ENCODE assay signal across 10 cellular contexts in the genomic region with DNA sequence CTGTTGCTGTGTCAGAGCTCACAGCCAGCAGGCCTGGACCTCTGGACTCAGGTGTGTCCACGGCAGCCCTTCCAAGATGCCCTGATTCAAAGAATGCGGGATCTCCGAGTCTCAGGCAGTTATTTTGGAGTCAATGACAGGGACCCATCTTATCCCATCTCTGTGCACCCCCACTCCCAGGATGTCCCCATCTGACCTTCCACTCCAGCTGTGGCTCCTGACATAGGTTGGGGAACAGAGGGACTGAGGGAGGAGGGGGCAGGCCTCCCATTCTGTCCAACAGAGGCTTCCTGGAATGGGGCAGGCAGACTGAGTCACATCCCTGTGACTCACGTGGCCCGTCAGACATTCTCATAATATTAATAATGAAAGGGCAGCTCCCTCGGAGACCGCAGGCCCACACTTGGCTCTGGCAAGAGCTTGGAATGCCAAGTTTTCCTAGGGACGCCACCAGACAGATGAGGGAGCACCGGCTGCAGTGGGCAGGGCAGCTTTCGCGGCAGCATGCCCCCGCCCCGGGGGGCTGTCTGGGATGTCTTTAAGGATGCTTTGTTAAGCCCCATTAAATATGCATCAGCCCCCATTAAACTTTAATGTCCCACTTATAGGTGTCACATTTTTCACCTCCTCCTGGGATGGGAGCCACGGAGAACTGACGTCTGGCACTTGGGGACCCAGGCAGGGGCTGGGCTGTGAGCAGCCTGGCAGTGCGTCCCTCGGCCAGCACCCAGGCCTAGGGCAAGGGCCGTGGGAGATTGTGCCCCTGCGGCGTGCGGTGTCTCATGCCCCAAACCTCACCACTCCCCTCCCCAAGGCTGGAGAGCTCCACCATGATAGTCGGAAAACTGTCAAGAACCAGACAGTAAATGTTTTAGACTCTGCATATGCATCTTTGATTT. TPM values are rescaled to one million over a fixed set of nuclear protein-coding genes. Genes with fewer than 3 reads are reported as not detected.
DNase-seq lines count a peak whose midpoint lies in the region; TF ChIP-seq lines count a peak whose summit lies in the region.
"Had no signal": no experiment of that assay in that cellular context is flagged by ENCODE, and none has a peak within 500 bp of the region (broad histone marks: within the 10 kb centered on the region; RNA-seq: fewer than 3 reads in every experiment).

No MANE protein-coding gene starts in this region.

- peaks cover 0 to 12% (median 11%) of the 10 kb centered on the region in 3 donors for H3K4me1 ChIP-seq in esophagus squamous epithelium

- 33 to 55% methylated on average over 4 to 17 of the region's 22 CpGs for WGBS in esophagus squamous epithelium, 2 donors

- no peaks in the 10 kb centered on the region for H3K9me3 ChIP-seq in esophagus squamous epithelium
- H3K9me3 ChIP-seq: ovary had no signal

- no peak for TF ChIP-seq CTCF in esophagus squamous epithelium (IDR thresholded peaks at IDR 0.05)

- peaks cover 0 to 8% (median 0%) of the 10 kb centered on the region in 4 donors for H3K27me3 ChIP-seq in esophagus squamous epithelium
- H3K27me3 ChIP-seq: esophagus muscularis mucosa, ovary had no signal

- H3K27ac ChIP-seq in esophagus squamous epithelium, result no peak overlapping the region
- H3K27ac ChIP-seq: esophagus muscularis mucosa, ovary had no signal

- intact Hi-C loops in esophagus squamous epithelium (cut with DNase I) (no loop called here), posterior vena cava (cut with DNase I) (no loop called here)

- H3K36me3 ChIP-seq in esophagus squamous epithelium, result no peaks in the 10 kb centered on the region
- H3K36me3 ChIP-seq: esophagus muscularis mucosa, ovary had no signal

- peak overlapping the region in 1 of 4 donors; percentile 1 for H3K4me3 ChIP-seq in esophagus squamous epithelium
- H3K4me3 ChIP-seq: esophagus muscularis mucosa, ovary had no signal

- peak; percentile 52 for DNase-seq in ELF-1 (ENCODE audit: low read depth, low spot score)
- peak; percentile 94 for DNase-seq in RPMI7951 (ENCODE audit: low read depth)
- peak; percentile 18 for DNase-seq in esophagus squamous epithelium (lab: John Stamatoyannopoulos, UW)
- DNase-seq in posterior vena cava (ENCODE audit: low spot score), result peak; percentile 93
- no peak for DNase-seq in anterior cingulate cortex (lab: John Stamatoyannopoulos, UW)
- no peak for DNase-seq in cerebellar cortex (ENCODE audit: low spot score)
- no peak for DNase-seq in NCI-H128 (lab: John Stamatoyannopoulos, UW; ENCODE audit: unreplicated experiment)
- DNase-seq in stimulated activated CD4-positive, alpha-beta T cell treated with anti-CD3 and anti-CD28 coated beads, Interleukin-15, amount 100 ng/mL, for 24 hours, result no peak
- DNase-seq: ovary had no signal

- TF ChIP-seq POLR2A in esophagus squamous epithelium (IDR thresholded peaks at IDR 0.05), result no peak

RNA-seq across cellular contexts. Expression of a gene that starts 23.6 kb away (rescaled TPM):
- 15.6 and 16.9 TPM in 2 replicates for total RNA-seq in RPMI7951 (2014; rRNA removed; shearing (Covaris generic))
- not detected for total RNA-seq in esophagus squamous epithelium
- under 1 TPM in 1 of 2 donors, not detected in 1; 0.14 TPM for total RNA-seq in posterior vena cava

RNA-seq across cellular contexts. Expression of a gene that starts 46.3 kb away (rescaled TPM):
- 0.20 TPM in 1 of 2 replicates, not detected in the other for total RNA-seq in RPMI7951 (2014; rRNA removed; shearing (Covaris generic))
- total RNA-seq in esophagus squamous epithelium (1 to 10 TPM in 3 of 4 donors, under 1 TPM in 1; 0.53 to 4.6 (median 2.7) TPM), posterior vena cava (under 1 TPM in 1 of 2 donors, not detected in 1; 0.29 TPM)

Comparison
In these comparisons a context has a peak if more than half of its experiments do, and no peak if none do; other contexts are left out.
1. DNase-seq: peak in ELF-1 (single experiment), RPMI7951 (single experiment), esophagus squamous epithelium (single experiment) and posterior vena cava (single experiment); none in anterior cingulate cortex (0 of 58), cerebellar cortex (single experiment), NCI-H128 (single experiment) and stimulated activated CD4-positive, alpha-beta T cell treated with anti-CD3 and anti-CD28 coated beads, Interleukin-15, amount 100 ng/mL, for 24 hours (single experiment).
2. RNA of a gene that starts 23.6 kb away (total RNA-seq): 15.6 to 16.9 TPM in RPMI7951; 0.14 TPM in posterior vena cava and not detected in esophagus squamous epithelium; every median in the first group is over 10 times any median in the second.